In the genomic region with DNA sequence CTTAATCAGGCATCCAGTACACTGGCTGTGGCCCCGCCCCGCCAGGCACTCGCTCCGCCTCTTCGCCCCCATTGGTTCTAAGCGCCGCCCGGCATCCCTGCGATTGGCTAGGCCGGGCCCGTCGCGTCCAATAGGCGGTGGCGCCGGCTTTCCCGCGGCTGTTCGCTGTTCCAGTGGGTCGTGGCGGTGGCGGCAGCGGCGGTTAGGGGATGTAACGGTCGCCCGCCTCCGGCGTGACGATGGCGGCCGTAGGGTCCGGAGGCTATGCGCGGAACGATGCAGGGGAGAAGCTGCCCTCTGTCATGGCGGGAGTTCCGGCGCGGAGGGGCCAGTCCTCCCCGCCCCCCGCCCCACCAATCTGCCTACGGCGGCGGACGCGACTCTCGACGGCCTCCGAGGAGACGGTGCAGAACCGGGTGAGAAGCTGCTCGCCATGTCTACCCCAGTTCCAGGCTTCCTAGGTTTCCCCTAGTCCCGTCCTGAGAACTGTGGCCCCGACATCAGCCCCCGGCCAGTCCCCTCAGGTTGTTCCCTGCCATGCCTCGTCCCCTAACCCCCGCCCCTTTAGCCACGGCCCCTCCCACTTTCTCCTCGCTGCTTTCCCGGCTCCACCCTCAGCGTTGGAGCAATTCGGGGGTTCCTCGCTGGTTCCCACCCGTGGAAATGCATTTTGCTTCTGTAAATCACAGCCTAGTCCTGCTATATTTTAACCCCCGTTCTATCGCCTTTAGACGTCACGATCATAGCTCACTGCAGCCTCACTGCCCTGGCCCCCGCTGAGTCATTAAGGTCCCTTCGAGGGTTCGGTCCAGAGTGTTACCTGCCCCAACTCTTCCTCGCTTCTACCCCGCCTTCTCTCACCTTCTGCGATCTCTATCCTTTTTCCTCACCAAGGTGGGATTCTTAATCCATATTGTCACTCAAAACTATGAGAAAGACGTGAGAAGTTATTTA, we compare ENCODE assay signal across 1 cellular context.
TF ChIP-seq lines count a peak whose summit lies in the region.

A gene (plus strand): TSS at position 165 of the 954 bp plus-strand sequence. CDS start 75 bp downstream, at position 240.

TF ChIP-seq in HepG2, 621 proteins besides CTCF, POLR2A, EP300 and RAD21 (continued from another document and continues in another):
- TF ChIP-seq ZBTB20 (CRISPR knock-in tag; IDR thresholded peaks at IDR 0.05; ENCODE audit: borderline replicate concordance, low read depth), result no peak
- peak; percentile 48; the same call in 1 of the 2 replicates for TF ChIP-seq MED13 (CRISPR knock-in tag; IDR thresholded peaks at IDR 0.05)
- TF ChIP-seq CBX1 (IDR thresholded peaks at IDR 0.05; ENCODE audit: low read depth), result peak; percentile 37
- peak; percentile 92 for TF ChIP-seq SIN3A (IDR thresholded peaks at IDR 0.05; ENCODE audit: borderline replicate concordance, low read depth, low read length)
- TF ChIP-seq, protein P1, sequence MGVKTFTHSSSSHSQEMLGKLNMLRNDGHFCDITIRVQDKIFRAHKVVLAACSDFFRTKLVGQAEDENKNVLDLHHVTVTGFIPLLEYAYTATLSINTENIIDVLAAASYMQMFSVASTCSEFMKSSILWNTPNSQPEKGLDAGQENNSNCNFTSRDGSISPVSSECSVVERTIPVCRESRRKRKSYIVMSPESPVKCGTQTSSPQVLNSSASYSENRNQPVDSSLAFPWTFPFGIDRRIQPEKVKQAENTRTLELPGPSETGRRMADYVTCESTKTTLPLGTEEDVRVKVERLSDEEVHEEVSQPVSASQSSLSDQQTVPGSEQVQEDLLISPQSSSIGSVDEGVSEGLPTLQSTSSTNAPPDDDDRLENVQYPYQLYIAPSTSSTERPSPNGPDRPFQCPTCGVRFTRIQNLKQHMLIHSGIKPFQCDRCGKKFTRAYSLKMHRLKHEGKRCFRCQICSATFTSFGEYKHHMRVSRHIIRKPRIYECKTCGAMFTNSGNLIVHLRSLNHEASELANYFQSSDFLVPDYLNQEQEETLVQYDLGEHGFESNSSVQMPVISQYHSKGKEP (CRISPR knock-in tag; IDR thresholded peaks at IDR 0.05), result 0 out of 2 replicates have a peak, but pooled peaks have one; percentile 4
- TF ChIP-seq, protein P2, sequence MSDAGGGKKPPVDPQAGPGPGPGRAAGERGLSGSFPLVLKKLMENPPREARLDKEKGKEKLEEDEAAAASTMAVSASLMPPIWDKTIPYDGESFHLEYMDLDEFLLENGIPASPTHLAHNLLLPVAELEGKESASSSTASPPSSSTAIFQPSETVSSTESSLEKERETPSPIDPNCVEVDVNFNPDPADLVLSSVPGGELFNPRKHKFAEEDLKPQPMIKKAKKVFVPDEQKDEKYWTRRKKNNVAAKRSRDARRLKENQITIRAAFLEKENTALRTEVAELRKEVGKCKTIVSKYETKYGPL (CRISPR knock-in tag; IDR thresholded peaks at IDR 0.05), result peak; percentile 1; the same call in 1 of the 2 replicates
- TF ChIP-seq ZNF430 (CRISPR knock-in tag; IDR thresholded peaks at IDR 0.05), result no peak
- TF ChIP-seq NFE2 (CRISPR knock-in tag; IDR thresholded peaks at IDR 0.05), result no peak
- TF ChIP-seq KDM3A (CRISPR knock-in tag; IDR thresholded peaks at IDR 0.05; ENCODE audit: low read depth), result no peak
- TF ChIP-seq DPF2 (CRISPR knock-in tag; IDR thresholded peaks at IDR 0.05; ENCODE audit: borderline replicate concordance, low read depth), result no peak
- 0 out of 2 replicates have a peak, but pooled peaks have one; percentile 18 for TF ChIP-seq FOSL2 (CRISPR knock-in tag; IDR thresholded peaks at IDR 0.05)
- TF ChIP-seq ZBTB3 (CRISPR knock-in tag; IDR thresholded peaks at IDR 0.05; ENCODE audit: borderline replicate concordance, low read depth), result no peak
- no peak for TF ChIP-seq NR1H2 (CRISPR knock-in tag; IDR thresholded peaks at IDR 0.05; ENCODE audit: borderline replicate concordance, low read depth)
- TF ChIP-seq, protein P3, sequence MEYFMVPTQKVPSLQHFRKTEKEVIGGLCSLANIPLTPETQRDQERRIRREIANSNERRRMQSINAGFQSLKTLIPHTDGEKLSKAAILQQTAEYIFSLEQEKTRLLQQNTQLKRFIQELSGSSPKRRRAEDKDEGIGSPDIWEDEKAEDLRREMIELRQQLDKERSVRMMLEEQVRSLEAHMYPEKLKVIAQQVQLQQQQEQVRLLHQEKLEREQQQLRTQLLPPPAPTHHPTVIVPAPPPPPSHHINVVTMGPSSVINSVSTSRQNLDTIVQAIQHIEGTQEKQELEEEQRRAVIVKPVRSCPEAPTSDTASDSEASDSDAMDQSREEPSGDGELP (IDR thresholded peaks at IDR 0.05; ENCODE audit: borderline replicate concordance, low read depth), result 0 out of 2 replicates have a peak, but pooled peaks have one; percentile 0
- TF ChIP-seq BCL6 (CRISPR knock-in tag; IDR thresholded peaks at IDR 0.05), result no peak; the same call in 1 of the 2 replicates
- TF ChIP-seq, protein P4, sequence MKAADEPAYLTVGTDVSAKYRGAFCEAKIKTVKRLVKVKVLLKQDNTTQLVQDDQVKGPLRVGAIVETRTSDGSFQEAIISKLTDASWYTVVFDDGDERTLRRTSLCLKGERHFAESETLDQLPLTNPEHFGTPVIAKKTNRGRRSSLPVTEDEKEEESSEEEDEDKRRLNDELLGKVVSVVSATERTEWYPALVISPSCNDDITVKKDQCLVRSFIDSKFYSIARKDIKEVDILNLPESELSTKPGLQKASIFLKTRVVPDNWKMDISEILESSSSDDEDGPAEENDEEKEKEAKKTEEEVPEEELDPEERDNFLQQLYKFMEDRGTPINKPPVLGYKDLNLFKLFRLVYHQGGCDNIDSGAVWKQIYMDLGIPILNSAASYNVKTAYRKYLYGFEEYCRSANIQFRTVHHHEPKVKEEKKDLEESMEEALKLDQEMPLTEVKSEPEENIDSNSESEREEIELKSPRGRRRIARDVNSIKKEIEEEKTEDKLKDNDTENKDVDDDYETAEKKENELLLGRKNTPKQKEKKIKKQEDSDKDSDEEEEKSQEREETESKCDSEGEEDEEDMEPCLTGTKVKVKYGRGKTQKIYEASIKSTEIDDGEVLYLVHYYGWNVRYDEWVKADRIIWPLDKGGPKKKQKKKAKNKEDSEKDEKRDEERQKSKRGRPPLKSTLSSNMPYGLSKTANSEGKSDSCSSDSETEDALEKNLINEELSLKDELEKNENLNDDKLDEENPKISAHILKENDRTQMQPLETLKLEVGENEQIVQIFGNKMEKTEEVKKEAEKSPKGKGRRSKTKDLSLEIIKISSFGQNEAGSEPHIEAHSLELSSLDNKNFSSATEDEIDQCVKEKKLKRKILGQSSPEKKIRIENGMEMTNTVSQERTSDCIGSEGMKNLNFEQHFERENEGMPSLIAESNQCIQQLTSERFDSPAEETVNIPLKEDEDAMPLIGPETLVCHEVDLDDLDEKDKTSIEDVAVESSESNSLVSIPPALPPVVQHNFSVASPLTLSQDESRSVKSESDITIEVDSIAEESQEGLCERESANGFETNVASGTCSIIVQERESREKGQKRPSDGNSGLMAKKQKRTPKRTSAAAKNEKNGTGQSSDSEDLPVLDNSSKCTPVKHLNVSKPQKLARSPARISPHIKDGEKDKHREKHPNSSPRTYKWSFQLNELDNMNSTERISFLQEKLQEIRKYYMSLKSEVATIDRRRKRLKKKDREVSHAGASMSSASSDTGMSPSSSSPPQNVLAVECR (CRISPR knock-in tag; IDR thresholded peaks at IDR 0.05; ENCODE audit: borderline replicate concordance), result peak; percentile 98
- peak; percentile 44; the same call in 1 of the 2 replicates for TF ChIP-seq TARDBP (CRISPR knock-in tag; IDR thresholded peaks at IDR 0.05)
- TF ChIP-seq, protein P5, sequence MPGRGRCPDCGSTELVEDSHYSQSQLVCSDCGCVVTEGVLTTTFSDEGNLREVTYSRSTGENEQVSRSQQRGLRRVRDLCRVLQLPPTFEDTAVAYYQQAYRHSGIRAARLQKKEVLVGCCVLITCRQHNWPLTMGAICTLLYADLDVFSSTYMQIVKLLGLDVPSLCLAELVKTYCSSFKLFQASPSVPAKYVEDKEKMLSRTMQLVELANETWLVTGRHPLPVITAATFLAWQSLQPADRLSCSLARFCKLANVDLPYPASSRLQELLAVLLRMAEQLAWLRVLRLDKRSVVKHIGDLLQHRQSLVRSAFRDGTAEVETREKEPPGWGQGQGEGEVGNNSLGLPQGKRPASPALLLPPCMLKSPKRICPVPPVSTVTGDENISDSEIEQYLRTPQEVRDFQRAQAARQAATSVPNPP (CRISPR knock-in tag; IDR thresholded peaks at IDR 0.05), result 0 out of 2 replicates have a peak, but pooled peaks have one; percentile 65
- peak; percentile 64 for TF ChIP-seq IRX3 (CRISPR knock-in tag; IDR thresholded peaks at IDR 0.05; ENCODE audit: borderline replicate concordance, low read depth)
- TF ChIP-seq, protein P6, sequence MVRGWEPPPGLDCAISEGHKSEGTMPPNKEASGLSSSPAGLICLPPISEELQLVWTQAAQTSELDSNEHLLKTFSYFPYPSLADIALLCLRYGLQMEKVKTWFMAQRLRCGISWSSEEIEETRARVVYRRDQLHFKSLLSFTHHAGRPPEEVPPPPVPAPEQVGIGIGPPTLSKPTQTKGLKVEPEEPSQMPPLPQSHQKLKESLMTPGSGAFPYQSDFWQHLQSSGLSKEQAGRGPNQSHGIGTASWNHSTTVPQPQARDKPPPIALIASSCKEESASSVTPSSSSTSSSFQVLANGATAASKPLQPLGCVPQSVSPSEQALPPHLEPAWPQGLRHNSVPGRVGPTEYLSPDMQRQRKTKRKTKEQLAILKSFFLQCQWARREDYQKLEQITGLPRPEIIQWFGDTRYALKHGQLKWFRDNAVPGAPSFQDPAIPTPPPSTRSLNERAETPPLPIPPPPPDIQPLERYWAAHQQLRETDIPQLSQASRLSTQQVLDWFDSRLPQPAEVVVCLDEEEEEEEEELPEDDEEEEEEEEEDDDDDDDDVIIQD (CRISPR knock-in tag; IDR thresholded peaks at IDR 0.05; ENCODE audit: low read depth), result no peak
- TF ChIP-seq ZFP36 (IDR thresholded peaks at IDR 0.05; ENCODE audit: borderline replicate concordance, low read depth, low read length, partially characterized antibody), result no peak
- TF ChIP-seq ZNF766 (CRISPR knock-in tag; IDR thresholded peaks at IDR 0.05; ENCODE audit: borderline replicate concordance), result 0 out of 2 replicates have a peak, but pooled peaks have one; percentile 13
- TF ChIP-seq, protein P7, sequence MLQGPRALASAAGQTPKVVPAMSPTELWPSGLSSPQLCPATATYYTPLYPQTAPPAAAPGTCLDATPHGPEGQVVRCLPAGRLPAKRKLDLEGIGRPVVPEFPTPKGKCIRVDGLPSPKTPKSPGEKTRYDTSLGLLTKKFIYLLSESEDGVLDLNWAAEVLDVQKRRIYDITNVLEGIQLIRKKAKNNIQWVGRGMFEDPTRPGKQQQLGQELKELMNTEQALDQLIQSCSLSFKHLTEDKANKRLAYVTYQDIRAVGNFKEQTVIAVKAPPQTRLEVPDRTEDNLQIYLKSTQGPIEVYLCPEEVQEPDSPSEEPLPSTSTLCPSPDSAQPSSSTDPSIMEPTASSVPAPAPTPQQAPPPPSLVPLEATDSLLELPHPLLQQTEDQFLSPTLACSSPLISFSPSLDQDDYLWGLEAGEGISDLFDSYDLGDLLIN (CRISPR knock-in tag; IDR thresholded peaks at IDR 0.05; ENCODE audit: borderline replicate concordance), result peak; percentile 89; the same call in 1 of the 2 replicates
- 0 out of 2 replicates have a peak, but pooled peaks have one; percentile 45 for TF ChIP-seq ZNF724P (CRISPR knock-in tag; IDR thresholded peaks at IDR 0.05; ENCODE audit: borderline replicate concordance)
- TF ChIP-seq, protein P8, sequence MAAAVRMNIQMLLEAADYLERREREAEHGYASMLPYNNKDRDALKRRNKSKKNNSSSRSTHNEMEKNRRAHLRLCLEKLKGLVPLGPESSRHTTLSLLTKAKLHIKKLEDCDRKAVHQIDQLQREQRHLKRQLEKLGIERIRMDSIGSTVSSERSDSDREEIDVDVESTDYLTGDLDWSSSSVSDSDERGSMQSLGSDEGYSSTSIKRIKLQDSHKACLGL (CRISPR knock-in tag; IDR thresholded peaks at IDR 0.05), result peak; percentile 56; the same call in 1 of the 2 replicates
- TF ChIP-seq SP1 (IDR thresholded peaks at IDR 0.05), result no peak
- peak; percentile 60; the same call in 1 of the 2 replicates for TF ChIP-seq SP1 (CRISPR knock-in tag; IDR thresholded peaks at IDR 0.05)
- TF ChIP-seq ZFAT (CRISPR knock-in tag; conservative IDR thresholded peaks at IDR 0.05), result 0 out of 2 replicates have a peak, but pooled peaks have one; percentile 51
- TF ChIP-seq NONO (IDR thresholded peaks at IDR 0.05), result no peak
- 0 out of 2 replicates have a peak, but pooled peaks have one; percentile 46 for TF ChIP-seq NONO (CRISPR knock-in tag; conservative IDR thresholded peaks at IDR 0.05)
- no peak for TF ChIP-seq NFRKB (IDR thresholded peaks at IDR 0.05)
- TF ChIP-seq ZSCAN20 (CRISPR knock-in tag; IDR thresholded peaks at IDR 0.05; ENCODE audit: borderline replicate concordance), result 0 out of 2 replicates have a peak, but pooled peaks have one; percentile 25
- peak; percentile 16; the same call in 1 of the 2 replicates for TF ChIP-seq ZIK1 (CRISPR knock-in tag; IDR thresholded peaks at IDR 0.05; ENCODE audit: borderline replicate concordance, low read depth)
- TF ChIP-seq, protein P9, sequence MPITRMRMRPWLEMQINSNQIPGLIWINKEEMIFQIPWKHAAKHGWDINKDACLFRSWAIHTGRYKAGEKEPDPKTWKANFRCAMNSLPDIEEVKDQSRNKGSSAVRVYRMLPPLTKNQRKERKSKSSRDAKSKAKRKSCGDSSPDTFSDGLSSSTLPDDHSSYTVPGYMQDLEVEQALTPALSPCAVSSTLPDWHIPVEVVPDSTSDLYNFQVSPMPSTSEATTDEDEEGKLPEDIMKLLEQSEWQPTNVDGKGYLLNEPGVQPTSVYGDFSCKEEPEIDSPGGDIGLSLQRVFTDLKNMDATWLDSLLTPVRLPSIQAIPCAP (CRISPR knock-in tag; IDR thresholded peaks at IDR 0.05; ENCODE audit: low read depth), result no peak
- TF ChIP-seq, protein P10, sequence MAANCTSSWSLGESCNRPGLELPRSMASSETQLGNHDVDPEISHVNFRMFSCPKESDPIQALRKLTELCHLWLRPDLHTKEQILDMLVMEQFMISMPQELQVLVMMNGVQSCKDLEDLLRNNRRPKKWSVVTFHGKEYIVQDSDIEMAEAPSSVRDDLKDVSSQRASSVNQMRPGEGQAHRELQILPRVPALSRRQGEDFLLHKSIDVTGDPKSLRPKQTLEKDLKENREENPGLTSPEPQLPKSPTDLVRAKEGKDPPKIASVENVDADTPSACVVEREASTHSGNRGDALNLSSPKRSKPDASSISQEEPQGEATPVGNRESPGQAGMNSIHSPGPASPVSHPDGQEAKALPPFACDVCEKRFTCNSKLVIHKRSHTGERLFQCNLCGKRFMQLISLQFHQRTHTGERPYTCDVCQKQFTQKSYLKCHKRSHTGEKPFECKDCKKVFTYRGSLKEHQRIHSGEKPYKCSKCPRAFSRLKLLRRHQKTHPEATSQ (CRISPR knock-in tag; IDR thresholded peaks at IDR 0.05; ENCODE audit: borderline replicate concordance), result peak; percentile 31; the same call in 1 of the 2 replicates
- TF ChIP-seq TGIF2 (CRISPR knock-in tag; IDR thresholded peaks at IDR 0.05), result peak; percentile 89
- peak; percentile 1; the same call in 1 of the 2 replicates for TF ChIP-seq YEATS2 (CRISPR knock-in tag; IDR thresholded peaks at IDR 0.05; ENCODE audit: borderline replicate concordance)
- TF ChIP-seq, protein P11, sequence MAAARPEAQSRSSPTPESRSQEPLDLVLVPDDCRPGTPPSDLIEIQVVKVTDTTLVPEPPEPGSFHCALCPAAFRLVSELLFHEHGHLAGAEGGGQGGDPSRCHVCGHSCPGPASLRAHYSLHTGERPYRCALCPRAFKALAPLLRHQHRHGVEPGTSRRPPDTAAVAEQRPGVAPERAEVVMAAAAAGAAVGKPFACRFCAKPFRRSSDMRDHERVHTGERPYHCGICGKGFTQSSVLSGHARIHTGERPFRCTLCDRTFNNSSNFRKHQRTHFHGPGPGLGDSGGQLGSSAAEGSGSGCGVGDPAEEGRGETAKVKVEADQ (CRISPR knock-in tag; IDR thresholded peaks at IDR 0.05; ENCODE audit: borderline replicate concordance), result peak; percentile 0; the same call in 1 of the 2 replicates
- no peak for TF ChIP-seq SMYD3 (CRISPR knock-in tag; IDR thresholded peaks at IDR 0.05)
